Comparison of ENCODE assay signal across 34 cellular contexts in genomic region chr19:1304197-1304924, GRCh38. TPM values are rescaled to one million over a fixed set of nuclear protein-coding genes. Genes with fewer than 3 reads are reported as not detected.
DNase-seq lines count a peak whose midpoint lies in the region; FAIRE-seq and TF ChIP-seq lines count a peak whose summit lies in the region.
"Had no signal": no experiment of that assay in that cellular context is flagged by ENCODE, and none has a peak within 500 bp of the region (broad histone marks: within the 10 kb centered on the region; RNA-seq: fewer than 3 reads in every experiment).

No MANE protein-coding gene starts in this region.

- peak; percentile 41 for DNase-seq in COLO668 (lab: John Stamatoyannopoulos, UW; ENCODE audit: unreplicated experiment)
- DNase-seq in HuH-7 (ENCODE audit: low spot score) = peak; percentile 84
- peak; percentile 83 for DNase-seq in hepatocyte (ENCODE audit: low spot score)
- DNase-seq in small intestine = peak; percentile 86
- no peak for DNase-seq in Karpas-422
- no peak for DNase-seq in pons (ENCODE audit: low spot score)
- no peak for DNase-seq in NCI-H748 (lab: John Stamatoyannopoulos, UW; ENCODE audit: unreplicated experiment)
- DNase-seq: activated CD4-positive, alpha-beta memory T cell treated with anti-CD3 and anti-CD28 coated beads for 36 hours; activated CD4-positive, alpha-beta T cell treated with anti-CD3 and anti-CD28 coated beads for 1 hour; activated CD8-positive, alpha-beta memory T cell treated with anti-CD3 and anti-CD28 coated beads, Interleukin-2, amount 50 U/mL, for 48 hours; activated naive CD4-positive, alpha-beta T cell treated with anti-CD3 and anti-CD28 coated beads, Interleukin-2, amount 10 ng/mL, durations not matched to agents 7 days and 5 days; AML-193; brain microvascular endothelial cell; CD4-positive, CD25-positive, alpha-beta regulatory T cell; cerebellar nuclear complex; esophagus squamous epithelium; foreskin keratinocyte; islet precursor cell; Kasumi-1; lower lobe of right lung; midbrain; naive thymus-derived CD8-positive, alpha-beta T cell; NCI-H1436; NCI-H2081 treated with DMSO at 0.1 percent for 48 hours; nucleus accumbens; OCI-M1; stimulated activated CD4-positive, alpha-beta T cell treated with anti-CD3 and anti-CD28 coated beads, Interleukin-15, amount 100 ng/mL, for 24 hours; T-helper 17 cell had no signal

- H2AFZ ChIP-seq in hepatocyte = no peak overlapping the region
- H2AFZ ChIP-seq in Karpas-422 (ENCODE audit: low read length) = no peak overlapping the region

- 79% methylated on average over 27 of the region's 28 CpGs for WGBS in hepatocyte (ENCODE audit: low lambda C conversion rate, missing lambda C conversion rate)
- WGBS in small intestine, 3 donors = 47 to 74% (median 50%) methylated on average over 28 of the region's 28 CpGs

- TF ChIP-seq CTCF in hepatocyte (IDR thresholded peaks at IDR 0.05; ENCODE audit: poor library complexity) = no peak

- H3K9me2 ChIP-seq in hepatocyte (replicated peaks; ENCODE audit: insufficient read depth) (no peaks in the 10 kb centered on the region), Karpas-422 (replicated peaks; ENCODE audit: insufficient read depth, low read length) (no peaks in the 10 kb centered on the region)

- H3K27me3 ChIP-seq in hepatocyte (no peaks in the 10 kb centered on the region), small intestine (ENCODE audit: control insufficient read depth in 2 of 2, insufficient read depth in 2 of 2, low read length in 2 of 2) (no peaks in the 10 kb centered on the region), Karpas-422 (ENCODE audit: low read length) (no peaks in the 10 kb centered on the region)

- H3K4me3 ChIP-seq in hepatocyte (no peak overlapping the region), small intestine (ENCODE audit: low read depth in 1 of 2, low read length in 2 of 2) (no peak overlapping the region), Karpas-422 (ENCODE audit: low read length) (no peak overlapping the region)
- H3K4me3 ChIP-seq: esophagus squamous epithelium, GM12878, lower lobe of right lung, suprapubic skin had no signal

- no peaks in the 10 kb centered on the region for H3K79me2 ChIP-seq in hepatocyte
- H3K79me2 ChIP-seq in Karpas-422 (ENCODE audit: low read length) = no peaks in the 10 kb centered on the region

- H3K4me2 ChIP-seq in hepatocyte = peak overlapping the region; percentile 44
- H3K4me2 ChIP-seq in Karpas-422 (ENCODE audit: low read depth, low read length, poor library complexity, severe bottlenecking) = no peak overlapping the region

- H3K9me3 ChIP-seq in hepatocyte (ENCODE audit: low read depth) = no peaks in the 10 kb centered on the region
- H3K9me3 ChIP-seq in small intestine (ENCODE audit: control insufficient read depth, low read depth) = no peaks in the 10 kb centered on the region
- no peaks in the 10 kb centered on the region for H3K9me3 ChIP-seq in Karpas-422 (ENCODE audit: low read length)
- H3K9me3 ChIP-seq: esophagus squamous epithelium, lower lobe of right lung, suprapubic skin had no signal

- no peaks in the 10 kb centered on the region for H3K36me3 ChIP-seq in hepatocyte (replicated peaks; ENCODE audit: insufficient read depth, low read depth)
- no peaks in the 10 kb centered on the region for H3K36me3 ChIP-seq in small intestine (ENCODE audit: control insufficient read depth in 2 of 2, insufficient read depth in 2 of 2, low read length in 2 of 2)
- H3K36me3 ChIP-seq in Karpas-422 (ENCODE audit: insufficient read depth, low read length) = no peaks in the 10 kb centered on the region
- H3K36me3 ChIP-seq: brain microvascular endothelial cell, esophagus squamous epithelium, lower lobe of right lung, suprapubic skin had no signal

- no peak for FAIRE-seq in small intestine (lab: Jason Lieb, UNC)
- FAIRE-seq: endometrium, GM12878, GM19239 had no signal

- H3K4me1 ChIP-seq in hepatocyte (ENCODE audit: insufficient read depth) (peaks cover 5% of the 10 kb centered on the region), small intestine (ENCODE audit: control insufficient read depth in 2 of 2, insufficient read depth in 1 of 2, low read depth in 1 of 2, low read length in 1 of 2) (no peaks in the 10 kb centered on the region), Karpas-422 (ENCODE audit: low read length) (no peaks in the 10 kb centered on the region)
- H3K4me1 ChIP-seq: esophagus squamous epithelium, foreskin keratinocyte, lower lobe of right lung, suprapubic skin had no signal

- H4K20me1 ChIP-seq in hepatocyte (ENCODE audit: insufficient read depth, poor library complexity, severe bottlenecking) (no peaks in the 10 kb centered on the region), Karpas-422 (ENCODE audit: insufficient read depth, low read depth, low read length) (no peaks in the 10 kb centered on the region)

- H3K27ac ChIP-seq in hepatocyte (peak overlapping the region; percentile 88), small intestine (ENCODE audit: low read depth in 1 of 2, low read length in 1 of 2) (no peak overlapping the region), Karpas-422 (ENCODE audit: low read length) (no peak overlapping the region)
- H3K27ac ChIP-seq: brain microvascular endothelial cell, esophagus squamous epithelium, foreskin keratinocyte, lower lobe of right lung, suprapubic skin had no signal

- H3K9ac ChIP-seq in Karpas-422 (ENCODE audit: low read length) = no peak overlapping the region

RNA-seq across cellular contexts. Expression of gene EFNA2, which starts 18.7 kb away (rescaled TPM):
- total RNA-seq in hepatocyte = 11.0 and 14.2 TPM in 2 replicates
- polyA plus RNA-seq in hepatocyte (1.3 and 1.8 TPM in 2 replicates), small intestine (10 to 100 TPM; 17.7 to 31.3 (median 27.9) TPM)
- not detected in 2 replicates for total RNA-seq in Karpas-422 (2014; rRNA removed; shearing (Covaris generic); ENCODE audit: low replicate concordance)
- total RNA-seq: activated CD4-positive, alpha-beta memory T cell treated with anti-CD3 and anti-CD28 coated beads for 36 hours; activated T-helper 17 cell treated with anti-CD3 and anti-CD28 coated beads, Interleukin-2, amount 50 U/mL, for 72 hours; CD4-positive, CD25-positive, alpha-beta regulatory T cell; esophagus squamous epithelium; foreskin keratinocyte; GM12878; lower lobe of right lung; naive thymus-derived CD8-positive, alpha-beta T cell; Right ventricle myocardium inferior; suprapubic skin; T-helper 17 cell had no signal
- polyA plus RNA-seq: CD4-positive, CD25-positive, alpha-beta regulatory T cell; foreskin keratinocyte; GM12878; naive thymus-derived CD8-positive, alpha-beta T cell had no signal

RNA-seq across cellular contexts. Expression of gene FAM174C, which starts 29.0 kb away (rescaled TPM):
- total RNA-seq in hepatocyte = 25.5 TPM in 2 replicates
- 79.9 and 89.5 TPM in 2 replicates for polyA plus RNA-seq in hepatocyte
- polyA plus RNA-seq in small intestine = 100 to 1,000 TPM in 1 of 3 donors, 10 to 100 TPM in 2; 80.6 to 118 (median 84.1) TPM
- 32.7 and 68.1 TPM in 2 replicates for total RNA-seq in Karpas-422 (2014; rRNA removed; shearing (Covaris generic); ENCODE audit: low replicate concordance)

RNA-seq across cellular contexts. Expression of gene CIRBP, which starts 35.2 kb away (rescaled TPM):
- total RNA-seq in hepatocyte = 212 and 361 TPM in 2 replicates
- polyA plus RNA-seq in hepatocyte (202 and 261 TPM in 2 replicates), small intestine (100 to 1,000 TPM; 250 to 377 (median 368) TPM)
- total RNA-seq in Karpas-422 (2014; rRNA removed; shearing (Covaris generic); ENCODE audit: low replicate concordance) = 141 and 291 TPM in 2 replicates

RNA-seq across cellular contexts. Expression of gene MIDN, which starts 56.0 kb away (rescaled TPM):
- 28.7 and 30.1 TPM in 2 replicates for total RNA-seq in hepatocyte
- 94.6 and 98.4 TPM in 2 replicates for polyA plus RNA-seq in hepatocyte
- 10 to 100 TPM; 28.1 to 35.4 (median 30.6) TPM for polyA plus RNA-seq in small intestine
- total RNA-seq in Karpas-422 (2014; rRNA removed; shearing (Covaris generic); ENCODE audit: low replicate concordance) = 21.4 and 40.5 TPM in 2 replicates

Comparison
In these comparisons a context has a peak if more than half of its experiments do, and no peak if none do; other contexts are left out.
1. DNase-seq: peak in COLO668 (single experiment), HuH-7 (single experiment), hepatocyte (single experiment) and small intestine (single experiment); none in Karpas-422 (single experiment), pons (single experiment) and NCI-H748 (single experiment).
2. RNA of gene EFNA2, which starts 18.7 kb away (total RNA-seq): 11.0 to 14.2 TPM in hepatocyte; not detected in Karpas-422; every median in the first group is over 10 times any median in the second.